10 cellular contexts compared by ENCODE assay signal in the genomic region with DNA sequence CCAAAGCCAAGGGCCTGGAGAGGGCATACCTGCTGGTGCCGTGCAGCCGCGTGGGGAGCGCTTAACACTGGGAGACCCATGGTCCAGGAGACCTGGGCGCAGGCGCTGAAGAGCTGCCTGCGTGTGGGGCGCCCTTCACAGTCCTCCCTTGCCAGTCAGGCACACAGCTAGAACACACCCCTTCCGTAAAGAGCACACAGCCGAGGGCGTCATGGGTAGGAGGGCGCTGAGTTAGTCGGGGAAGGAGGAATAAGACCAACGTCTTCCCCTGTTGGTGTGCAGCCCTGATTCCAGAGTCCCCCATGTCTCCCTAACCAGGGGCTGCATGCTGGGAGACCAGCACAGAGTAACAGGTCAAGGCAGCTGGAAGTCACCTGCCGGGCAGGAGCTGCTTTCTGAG.
DNase-seq lines count a peak whose midpoint lies in the region; ATAC-seq and TF ChIP-seq lines count a peak whose summit lies in the region.
"Had no signal": no experiment of that assay in that cellular context is flagged by ENCODE, and none has a peak within 500 bp of the region (broad histone marks: within the 10 kb centered on the region; RNA-seq: fewer than 3 reads in every experiment).

No MANE protein-coding gene starts in this region.

- no peaks in the 10 kb centered on the region for H3K36me3 ChIP-seq in neural progenitor cell
- H3K36me3 ChIP-seq in HAP-1 (replicated peaks) = no peaks in the 10 kb centered on the region

- no peaks in the 10 kb centered on the region for H3K79me2 ChIP-seq in neural progenitor cell (ENCODE audit: low read depth)

- POLR2A ChIA-PET in GM10248 (lab: Yijun Ruan, JAX) = interaction anchor here (0.6 kb wide), 1 partner anchor 1949 kb away, joined by 3 read pairs; no protein-coding TSS in a partner anchor
- POLR2A ChIA-PET in activated naive CD8-positive, alpha-beta T cell treated with anti-CD3 and anti-CD28 coated beads, Interleukin-2, amount 10 ng/mL, durations not matched to agents 7 days and 5 days (lab: Charles Lee) = interaction anchor here (0.9 kb wide), 1 partner anchor 161 kb away, joined by 3 read pairs; no protein-coding TSS in a partner anchor

- in situ Hi-C loops in HAP-1 (cut with MboI; ENCODE audit: low sequenced_read_pairs) = no loop called here

- no peaks in the 10 kb centered on the region for H3K9me3 ChIP-seq in neural progenitor cell (ENCODE audit: low read depth)
- H3K9me3 ChIP-seq in HAP-1 = no peaks in the 10 kb centered on the region
- H3K9me3 ChIP-seq: esophagus squamous epithelium had no signal

- peak; percentile 47 for ATAC-seq in HG03066 (IDR thresholded peaks at IDR 0.05; ENCODE audit: low read depth, unreplicated experiment)
- ATAC-seq in activated naive CD8-positive, alpha-beta T cell treated with anti-CD3 and anti-CD28 coated beads, Interleukin-2, amount 10 ng/mL, durations not matched to agents 7 days and 5 days (ENCODE audit: low read depth) = peak; percentile 35

- CTCF ChIA-PET in GM10248 (lab: Yijun Ruan, JAX) = interaction anchor here (0.9 to 2.2 kb wide), 2 partner anchors 10 to 158 kb away, joined by 3 to 7 read pairs; no protein-coding TSS in a partner anchor

- no peaks in the 10 kb centered on the region for H3K9me3 Mint-ChIP-seq in activated naive CD8-positive, alpha-beta T cell treated with anti-CD3 and anti-CD28 coated beads, Interleukin-2, amount 10 ng/mL, durations not matched to agents 7 days and 5 days
- no peaks in the 10 kb centered on the region for H3K9me3 Mint-ChIP-seq in neural progenitor cell

- H4K20me1 ChIP-seq in neural progenitor cell (ENCODE audit: low read depth) = no peaks in the 10 kb centered on the region

- H3F3A ChIP-seq in neural progenitor cell (ENCODE audit: low read depth) = peaks cover 25% of the 10 kb centered on the region

- H3K9ac ChIP-seq in neural progenitor cell = no peak overlapping the region

- no peak overlapping the region for H2AFZ ChIP-seq in neural progenitor cell (replicated peaks)

- no peaks in the 10 kb centered on the region for H3K27me3 ChIP-seq in neural progenitor cell
- H3K27me3 ChIP-seq in HAP-1 (ENCODE audit: low read depth) = no peaks in the 10 kb centered on the region
- H3K27me3 ChIP-seq: esophagus squamous epithelium had no signal

- no peak overlapping the region for H3K27ac ChIP-seq in neural progenitor cell
- H3K27ac ChIP-seq: esophagus squamous epithelium had no signal

- H3K4me1 Mint-ChIP-seq in activated naive CD8-positive, alpha-beta T cell treated with anti-CD3 and anti-CD28 coated beads, Interleukin-2, amount 10 ng/mL, durations not matched to agents 7 days and 5 days = peaks cover 15% of the 10 kb centered on the region
- peaks cover 47% of the 10 kb centered on the region for H3K4me1 Mint-ChIP-seq in neural progenitor cell

- peak overlapping the region; percentile 58 for H3K4me2 ChIP-seq in neural progenitor cell

- H3K27ac Mint-ChIP-seq in activated naive CD8-positive, alpha-beta T cell treated with anti-CD3 and anti-CD28 coated beads, Interleukin-2, amount 10 ng/mL, durations not matched to agents 7 days and 5 days = peak overlapping the region; percentile 38
- H3K27ac Mint-ChIP-seq in neural progenitor cell = peak overlapping the region; percentile 85

- DNase-seq in GM10248 (ENCODE audit: extremely low spot score) (peak; percentile 44), neural progenitor cell (ENCODE audit: low spot score) (peak; percentile 17), HAP-1 (ENCODE audit: low spot score in 2 of 2) (no peak), inferior parietal cortex (ENCODE audit: extremely low spot score) (no peak), NCI-H1092 (lab: John Stamatoyannopoulos, UW) (no peak), HuH-7 (ENCODE audit: low spot score) (no peak)
- no peak for DNase-seq in activated naive CD8-positive, alpha-beta T cell treated with anti-CD3 and anti-CD28 coated beads, Interleukin-2, amount 10 ng/mL, durations not matched to agents 7 days and 5 days
- DNase-seq: DMS53, esophagus squamous epithelium had no signal

- peaks cover 55% of the 10 kb centered on the region for H3K4me1 ChIP-seq in neural progenitor cell
- H3K4me1 ChIP-seq in HAP-1 = no peaks in the 10 kb centered on the region
- H3K4me1 ChIP-seq: esophagus squamous epithelium had no signal

- peaks cover 19% of the 10 kb centered on the region for H3K36me3 Mint-ChIP-seq in activated naive CD8-positive, alpha-beta T cell treated with anti-CD3 and anti-CD28 coated beads, Interleukin-2, amount 10 ng/mL, durations not matched to agents 7 days and 5 days
- H3K36me3 Mint-ChIP-seq in neural progenitor cell = peaks cover 5% of the 10 kb centered on the region

- H3K27me3 Mint-ChIP-seq in activated naive CD8-positive, alpha-beta T cell treated with anti-CD3 and anti-CD28 coated beads, Interleukin-2, amount 10 ng/mL, durations not matched to agents 7 days and 5 days = no peaks in the 10 kb centered on the region
- peaks cover 8% of the 10 kb centered on the region for H3K27me3 Mint-ChIP-seq in neural progenitor cell (ENCODE audit: insufficient read depth, low read depth)

- H3K4me3 Mint-ChIP-seq in activated naive CD8-positive, alpha-beta T cell treated with anti-CD3 and anti-CD28 coated beads, Interleukin-2, amount 10 ng/mL, durations not matched to agents 7 days and 5 days = no peak overlapping the region
- H3K4me3 Mint-ChIP-seq in neural progenitor cell = no peak overlapping the region

- no peak overlapping the region for H3K4me3 ChIP-seq in neural progenitor cell
- no peak overlapping the region for H3K4me3 ChIP-seq in HAP-1
- H3K4me3 ChIP-seq: esophagus squamous epithelium had no signal

- TF ChIP-seq CTCF in GM10248 (IDR thresholded peaks at IDR 0.05; ENCODE audit: control extremely low read depth, extremely low read depth, low read depth, missing control alignments) (no peak), neural progenitor cell (IDR thresholded peaks at IDR 0.05) (no peak)

Comparison
In these comparisons a context has a peak if more than half of its experiments do, and no peak if none do; other contexts are left out.
1. DNase-seq: peak in GM10248 (single experiment) and neural progenitor cell (single experiment); none in activated naive CD8-positive, alpha-beta T cell treated with anti-CD3 and anti-CD28 coated beads, Interleukin-2, amount 10 ng/mL, durations not matched to agents 7 days and 5 days (single experiment), HAP-1 (0 of 2), inferior parietal cortex (single experiment), NCI-H1092 (single experiment) and HuH-7 (single experiment).